ENCODE assay signal across 17 cellular contexts in the genomic region with DNA sequence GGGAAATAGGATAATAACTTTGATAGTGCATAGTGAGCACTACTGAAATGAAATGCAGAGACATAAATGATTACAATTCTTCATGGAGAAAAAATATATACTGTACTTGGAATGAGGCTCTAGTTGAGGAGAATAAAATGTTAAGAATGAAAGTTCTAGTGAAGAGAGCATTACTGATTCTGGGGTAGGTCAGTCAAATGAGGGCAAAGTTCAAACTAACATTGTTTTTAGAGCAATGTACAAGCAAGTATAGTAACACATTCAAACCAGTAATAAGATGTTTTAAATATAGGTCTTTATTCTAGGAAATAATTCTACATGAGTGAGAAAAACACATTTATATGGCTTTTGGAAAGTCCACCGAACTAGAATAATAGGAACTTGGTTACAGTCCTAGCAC.
DNase-seq lines count a peak whose midpoint lies in the region; ATAC-seq, FAIRE-seq and TF ChIP-seq lines count a peak whose summit lies in the region.
"Had no signal": no experiment of that assay in that cellular context is flagged by ENCODE, and none has a peak within 500 bp of the region (broad histone marks: within the 10 kb centered on the region; RNA-seq: fewer than 3 reads in every experiment).

No MANE protein-coding gene starts in this region.

- H3K4me3 ChIP-seq in right atrium auricular region (no peak overlapping the region), mesenchymal stem cell (ENCODE audit: insufficient read depth in 1 of 2, low read depth in 1 of 2, low read length in 2 of 2) (no peak overlapping the region)
- H3K4me3 ChIP-seq: gastroesophageal sphincter had no signal

- no peak overlapping the region for H3K14ac ChIP-seq in mesenchymal stem cell (ENCODE audit: low read length in 2 of 2)

- no peak overlapping the region for H3K4me3 Mint-ChIP-seq in activated naive CD8-positive, alpha-beta T cell treated with anti-CD3 and anti-CD28 coated beads, Interleukin-2, amount 50 U/mL, for 24 hours
- H3K4me3 Mint-ChIP-seq: activated CD8-positive, alpha-beta T cell treated with anti-CD3 and anti-CD28 coated beads, Interleukin-2, amount 10 ng/mL, durations not matched to agents 7 days and 5 days; CD8-positive, alpha-beta T cell; T-cell had no signal

- DNase-seq in Right ventricle myocardium superior (no peak), right atrium auricular region (ENCODE audit: low spot score) (no peak), mesenchymal stem cell (no peak), cortex of kidney (lab: John Stamatoyannopoulos, UW) (no peak), GM12892 (ENCODE audit: insufficient read length) (no peak)
- DNase-seq in activated naive CD8-positive, alpha-beta T cell treated with anti-CD3 and anti-CD28 coated beads, Interleukin-2, amount 50 U/mL, for 24 hours: no peak
- DNase-seq: activated CD8-positive, alpha-beta T cell treated with anti-CD3 and anti-CD28 coated beads, Interleukin-2, amount 10 ng/mL, durations not matched to agents 7 days and 5 days; CD8-positive, alpha-beta T cell; DMS79; kidney glomerular epithelial cell; NCI-H524; stimulated activated CD4-positive, alpha-beta T cell treated with anti-CD3 and anti-CD28 coated beads, Interleukin-15, amount 100 ng/mL, for 24 hours; T-cell had no signal

- no peaks in the 10 kb centered on the region for H3K9me3 ChIP-seq in right atrium auricular region
- H3K9me3 ChIP-seq in mesenchymal stem cell (ENCODE audit: control insufficient read depth, low read length): no peaks in the 10 kb centered on the region
- H3K9me3 ChIP-seq: gastroesophageal sphincter, neutrophil had no signal

- no peak overlapping the region for H2BK15ac ChIP-seq in mesenchymal stem cell (ENCODE audit: low read depth, poor library complexity, severe bottlenecking)

- ATAC-seq in Right ventricle myocardium superior (ENCODE audit: poor library complexity): peak; percentile 22
- ATAC-seq in activated naive CD8-positive, alpha-beta T cell treated with anti-CD3 and anti-CD28 coated beads, Interleukin-2, amount 50 U/mL, for 24 hours: no peak
- ATAC-seq in GM18907 (IDR thresholded peaks at IDR 0.05; ENCODE audit: unreplicated experiment): no peak
- no peak for ATAC-seq in HG03045 (IDR thresholded peaks at IDR 0.05; ENCODE audit: unreplicated experiment)
- ATAC-seq: CD8-positive, alpha-beta T cell; gastroesophageal sphincter; T-cell had no signal

- H3K27ac ChIP-seq in right atrium auricular region: no peak overlapping the region
- peak overlapping the region; percentile 92 for H3K27ac ChIP-seq in mesenchymal stem cell (ENCODE audit: low read length, poor library complexity, severe bottlenecking)
- H3K27ac ChIP-seq: gastroesophageal sphincter, neutrophil had no signal

- H3K27me3 ChIP-seq in right atrium auricular region: no peaks in the 10 kb centered on the region
- no peaks in the 10 kb centered on the region for H3K27me3 ChIP-seq in mesenchymal stem cell (ENCODE audit: control insufficient read depth in 1 of 2, insufficient read depth in 1 of 2, low read length in 2 of 2)
- H3K27me3 ChIP-seq: gastroesophageal sphincter, neutrophil had no signal

- H3K36me3 Mint-ChIP-seq in activated naive CD8-positive, alpha-beta T cell treated with anti-CD3 and anti-CD28 coated beads, Interleukin-2, amount 50 U/mL, for 24 hours (ENCODE audit: low read depth): peaks cover 66% of the 10 kb centered on the region

- no peak for FAIRE-seq in GM12892 (lab: Jason Lieb, UNC)

- peak overlapping the region; percentile 94 for H2AK5ac ChIP-seq in mesenchymal stem cell (ENCODE audit: low read length, severe bottlenecking)

- intact Hi-C loops in Right ventricle myocardium superior (cut with DNase I): no loop called here

- no peak overlapping the region for H2BK12ac ChIP-seq in mesenchymal stem cell (ENCODE audit: low read length in 2 of 2)

- no peak overlapping the region for H3K4ac ChIP-seq in mesenchymal stem cell (ENCODE audit: low read depth in 1 of 2, low read length in 2 of 2)

- H3K4me1 Mint-ChIP-seq in activated naive CD8-positive, alpha-beta T cell treated with anti-CD3 and anti-CD28 coated beads, Interleukin-2, amount 50 U/mL, for 24 hours: peaks cover 65% of the 10 kb centered on the region

- no peaks in the 10 kb centered on the region for H3K4me1 ChIP-seq in right atrium auricular region
- H3K4me1 ChIP-seq in mesenchymal stem cell (ENCODE audit: control insufficient read depth, insufficient read depth, low read depth, low read length): peaks cover 3% of the 10 kb centered on the region

- no peak overlapping the region for H2BK120ac ChIP-seq in mesenchymal stem cell (ENCODE audit: low read depth, low read length)

- no CpG with 5 or more reads among the region's 1 CpG for WGBS in mesenchymal stem cell

- peaks cover 1% of the 10 kb centered on the region for H3K79me1 ChIP-seq in mesenchymal stem cell (replicated peaks; ENCODE audit: low read length, poor library complexity, severe bottlenecking)

- no peak for TF ChIP-seq CTCF in right atrium auricular region (IDR thresholded peaks at IDR 0.05)

- peak overlapping the region; percentile 16 for H3K27ac Mint-ChIP-seq in activated naive CD8-positive, alpha-beta T cell treated with anti-CD3 and anti-CD28 coated beads, Interleukin-2, amount 50 U/mL, for 24 hours
- H3K27ac Mint-ChIP-seq: CD8-positive, alpha-beta T cell; T-cell had no signal

- no peaks in the 10 kb centered on the region for H3K27me3 Mint-ChIP-seq in activated naive CD8-positive, alpha-beta T cell treated with anti-CD3 and anti-CD28 coated beads, Interleukin-2, amount 50 U/mL, for 24 hours
- H3K27me3 Mint-ChIP-seq: T-cell had no signal

- H2BK5ac ChIP-seq in mesenchymal stem cell (ENCODE audit: low read depth, low read length, poor library complexity, severe bottlenecking): no peak overlapping the region

- H4K8ac ChIP-seq in mesenchymal stem cell (ENCODE audit: low read length): no peak overlapping the region

- H3K9ac ChIP-seq in mesenchymal stem cell (ENCODE audit: low read length): no peak overlapping the region

- H3K36me3 ChIP-seq in right atrium auricular region (no peaks in the 10 kb centered on the region), mesenchymal stem cell (ENCODE audit: control insufficient read depth in 1 of 2, insufficient read depth in 2 of 2, low read depth in 1 of 2, low read length in 2 of 2) (peaks cover 0 to 3% of the 10 kb centered on the region in 2 experiments)
- H3K36me3 ChIP-seq: gastroesophageal sphincter, neutrophil had no signal

- no peak overlapping the region for H2AFZ ChIP-seq in mesenchymal stem cell (ENCODE audit: low read depth, low read length)

- TF ChIP-seq POLR2A in GM12892 (IDR thresholded peaks at IDR 0.05; ENCODE audit: low read depth, low read length): no peak

- H3K18ac ChIP-seq in mesenchymal stem cell (ENCODE audit: low read depth in 1 of 2, low read length in 2 of 2): no peak overlapping the region

- H3K4me2 ChIP-seq in mesenchymal stem cell (ENCODE audit: low read length, poor library complexity, severe bottlenecking): no peak overlapping the region

- no peak overlapping the region for H3K23ac ChIP-seq in mesenchymal stem cell (ENCODE audit: low read length in 2 of 2)

- no peak overlapping the region for H4K91ac ChIP-seq in mesenchymal stem cell (ENCODE audit: low read length)

- peaks cover 6% of the 10 kb centered on the region for H3K9me3 Mint-ChIP-seq in activated naive CD8-positive, alpha-beta T cell treated with anti-CD3 and anti-CD28 coated beads, Interleukin-2, amount 50 U/mL, for 24 hours
- H3K9me3 Mint-ChIP-seq: CD8-positive, alpha-beta T cell; T-cell had no signal
